1 cellular context compared by ENCODE assay signal in the genomic region with DNA sequence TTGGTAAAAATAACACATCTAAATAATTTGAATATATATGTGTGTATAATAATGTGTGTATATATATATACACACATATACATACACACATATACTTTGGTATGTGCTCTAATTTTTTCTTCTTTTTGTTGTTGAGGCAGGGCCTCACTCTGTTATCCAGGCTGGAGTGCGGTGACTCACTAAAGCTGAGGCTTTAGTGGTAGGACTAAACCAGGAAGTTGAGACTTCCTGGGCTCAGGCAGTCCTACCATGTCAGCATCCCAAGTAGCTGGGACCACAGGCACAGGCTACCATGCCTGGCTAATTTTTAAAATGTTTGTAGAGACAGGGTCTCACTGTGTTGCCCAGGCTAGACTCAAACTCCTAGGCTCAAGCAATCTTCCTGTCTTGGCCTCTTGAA.
TF ChIP-seq lines count a peak whose summit lies in the region.

No MANE protein-coding gene starts in this region.

TF ChIP-seq in HCT116, 20 proteins besides CTCF, POLR2A, EP300 and RAD21 (continued from another document):
- TF ChIP-seq, protein P1, sequence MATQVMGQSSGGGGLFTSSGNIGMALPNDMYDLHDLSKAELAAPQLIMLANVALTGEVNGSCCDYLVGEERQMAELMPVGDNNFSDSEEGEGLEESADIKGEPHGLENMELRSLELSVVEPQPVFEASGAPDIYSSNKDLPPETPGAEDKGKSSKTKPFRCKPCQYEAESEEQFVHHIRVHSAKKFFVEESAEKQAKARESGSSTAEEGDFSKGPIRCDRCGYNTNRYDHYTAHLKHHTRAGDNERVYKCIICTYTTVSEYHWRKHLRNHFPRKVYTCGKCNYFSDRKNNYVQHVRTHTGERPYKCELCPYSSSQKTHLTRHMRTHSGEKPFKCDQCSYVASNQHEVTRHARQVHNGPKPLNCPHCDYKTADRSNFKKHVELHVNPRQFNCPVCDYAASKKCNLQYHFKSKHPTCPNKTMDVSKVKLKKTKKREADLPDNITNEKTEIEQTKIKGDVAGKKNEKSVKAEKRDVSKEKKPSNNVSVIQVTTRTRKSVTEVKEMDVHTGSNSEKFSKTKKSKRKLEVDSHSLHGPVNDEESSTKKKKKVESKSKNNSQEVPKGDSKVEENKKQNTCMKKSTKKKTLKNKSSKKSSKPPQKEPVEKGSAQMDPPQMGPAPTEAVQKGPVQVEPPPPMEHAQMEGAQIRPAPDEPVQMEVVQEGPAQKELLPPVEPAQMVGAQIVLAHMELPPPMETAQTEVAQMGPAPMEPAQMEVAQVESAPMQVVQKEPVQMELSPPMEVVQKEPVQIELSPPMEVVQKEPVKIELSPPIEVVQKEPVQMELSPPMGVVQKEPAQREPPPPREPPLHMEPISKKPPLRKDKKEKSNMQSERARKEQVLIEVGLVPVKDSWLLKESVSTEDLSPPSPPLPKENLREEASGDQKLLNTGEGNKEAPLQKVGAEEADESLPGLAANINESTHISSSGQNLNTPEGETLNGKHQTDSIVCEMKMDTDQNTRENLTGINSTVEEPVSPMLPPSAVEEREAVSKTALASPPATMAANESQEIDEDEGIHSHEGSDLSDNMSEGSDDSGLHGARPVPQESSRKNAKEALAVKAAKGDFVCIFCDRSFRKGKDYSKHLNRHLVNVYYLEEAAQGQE (IDR thresholded peaks at IDR 0.05; ENCODE audit: low read depth): no peak
- no peak for TF ChIP-seq EGR1 (IDR thresholded peaks at IDR 0.05; ENCODE audit: low read depth)
- no peak for TF ChIP-seq EZH2 (IDR thresholded peaks at IDR 0.05)
- TF ChIP-seq SP1 (IDR thresholded peaks at IDR 0.05; ENCODE audit: low read depth): no peak
- no peak for TF ChIP-seq ZFX (IDR thresholded peaks at IDR 0.05)
- TF ChIP-seq YY1 (IDR thresholded peaks at IDR 0.05; ENCODE audit: extremely low read depth, insufficient replicate concordance, low read depth, low read length): no peak
TF ChIP-seq in HCT116: peak in this region for 0.
